In genomic region chr17:77717941-77718668, GRCh38 we compare ENCODE assay signal across 12 cellular contexts.
"Had no signal": no experiment of that assay in that cellular context is flagged by ENCODE, and none has a peak within 500 bp of the region (broad histone marks: within the 10 kb centered on the region; RNA-seq: fewer than 3 reads in every experiment).

No MANE protein-coding gene starts in this region.

- H3K27me3 ChIP-seq: ovary, tibial nerve had no signal

- DNase-seq: activated CD4-positive, alpha-beta T cell treated with anti-CD3 and anti-CD28 coated beads, Interleukin-2, amount 50 U/mL, for 4 hours; activated naive CD4-positive, alpha-beta T cell treated with anti-CD3 and anti-CD28 coated beads for 36 hours; central memory CD4-positive, alpha-beta T cell; effector memory CD8-positive, alpha-beta T cell; mammary epithelial cell; ovary; stimulated activated CD4-positive, alpha-beta T cell treated with anti-CD3 and anti-CD28 coated beads, Interleukin-15, amount 100 ng/mL, for 24 hours; T-helper 2 cell had no signal

- ATAC-seq: effector memory CD8-positive, alpha-beta T cell; left lobe of liver had no signal

- H3K9me3 ChIP-seq: ovary had no signal

- H3K4me1 ChIP-seq: tibial nerve had no signal

- H3K36me3 ChIP-seq: ovary, tibial nerve had no signal

- H3K27ac Mint-ChIP-seq: activated naive CD4-positive, alpha-beta T cell treated with anti-CD3 and anti-CD28 coated beads for 36 hours; activated T-helper 1 cell treated with anti-CD3 and anti-CD28 coated beads, Interleukin-12 subunit alpha, Interleukin-12 subunit beta, Interleukin-2, Interleukin-4 antibody, amounts not matched to agents 30 ng/mL and 10 ng/mL and 1 ng/mL, durations not matched to agents 14 hours and 24 hours and 36 hours; effector memory CD8-positive, alpha-beta T cell; nephron had no signal

- H3K27ac ChIP-seq: ovary, tibial nerve had no signal

- H3K9me3 Mint-ChIP-seq: effector memory CD8-positive, alpha-beta T cell had no signal

- H3K4me3 ChIP-seq: ovary, tibial nerve had no signal

- H3K4me3 Mint-ChIP-seq: activated naive CD4-positive, alpha-beta T cell treated with anti-CD3 and anti-CD28 coated beads for 36 hours; activated T-helper 1 cell treated with anti-CD3 and anti-CD28 coated beads, Interleukin-12 subunit alpha, Interleukin-12 subunit beta, Interleukin-2, Interleukin-4 antibody, amounts not matched to agents 30 ng/mL and 10 ng/mL and 1 ng/mL, durations not matched to agents 14 hours and 24 hours and 36 hours; effector memory CD8-positive, alpha-beta T cell; nephron had no signal
